1 cellular context compared by ENCODE assay signal in genomic region chr16:58366247-58367031, GRCh38.
TF ChIP-seq lines count a peak whose summit lies in the region.

No MANE protein-coding gene starts in this region.

TF ChIP-seq in K562, 482 proteins besides CTCF, POLR2A, EP300 and RAD21 (continued from another document):
- TF ChIP-seq ZHX1 (conservative IDR thresholded peaks at IDR 0.05; ENCODE audit: low read length) = no peak
- no peak for TF ChIP-seq ZNF785 (CRISPR knock-in tag; IDR thresholded peaks at IDR 0.05)
